ENCODE assay signal across 32 cellular contexts in genomic region chr4:56767567-56767966, GRCh38. TPM values are rescaled to one million over a fixed set of nuclear protein-coding genes. Genes with fewer than 3 reads are reported as not detected.
"Had no signal": no experiment of that assay in that cellular context is flagged by ENCODE, and none has a peak within 500 bp of the region (broad histone marks: within the 10 kb centered on the region; RNA-seq: fewer than 3 reads in every experiment).

No MANE protein-coding gene starts in this region.

- H3K27ac ChIP-seq: coronary artery, dorsolateral prefrontal cortex, foreskin keratinocyte, gastrocnemius medialis, heart right ventricle, left lung, lower lobe of right lung had no signal

- H3K9me3 Mint-ChIP-seq: mesothelial cell of epicardium, naive B cell had no signal

- FAIRE-seq: colon, endothelial cell of umbilical vein, islet of Langerhans, keratinocyte had no signal

- H3K4me3 Mint-ChIP-seq: mesothelial cell of epicardium, naive B cell had no signal

- H3K27me3 Mint-ChIP-seq: naive B cell had no signal

- DNase-seq: dermis blood vessel endothelial cell; dorsolateral prefrontal cortex; effector CD4-positive, alpha-beta T cell; effector memory CD4-positive, alpha-beta T cell; esophagus squamous epithelium; foreskin keratinocyte; gastrocnemius medialis; glutamatergic neuron; head of caudate nucleus; heart right ventricle; hippocampal formation; left cardiac atrium; left lung; left ventricle myocardium superior; lower lobe of right lung; mesenchymal stem cell; mucosa of descending colon; naive B cell had no signal

- H3K36me3 ChIP-seq: esophagus squamous epithelium, gastrocnemius medialis, heart right ventricle, left lung, lower lobe of right lung had no signal

- H3K4me1 ChIP-seq: foreskin keratinocyte, gastrocnemius medialis, lower lobe of right lung had no signal

- H3K9me3 ChIP-seq: esophagus squamous epithelium, gastrocnemius medialis, heart right ventricle, left lung, lower lobe of right lung, mucosa of descending colon had no signal

- H3K4me3 ChIP-seq: coronary artery, dorsolateral prefrontal cortex, esophagus squamous epithelium, gastrocnemius medialis, heart right ventricle, left lung, lower lobe of right lung, mucosa of descending colon had no signal

- H3K27ac Mint-ChIP-seq: mesothelial cell of epicardium, naive B cell had no signal

- ATAC-seq: gastrocnemius medialis, heart right ventricle, left cardiac atrium, left ventricle myocardium superior had no signal

- H3K27me3 ChIP-seq: dorsolateral prefrontal cortex, esophagus squamous epithelium, foreskin keratinocyte, gastrocnemius medialis, left lung had no signal

- H3K36me3 Mint-ChIP-seq: mesothelial cell of epicardium, naive B cell had no signal

RNA-seq across cellular contexts. Expression of gene SPINK2, which starts 53.9 kb away (rescaled TPM):
- total RNA-seq: dermis blood vessel endothelial cell, epithelial cell of proximal tubule, fibroblast of villous mesenchyme, foreskin keratinocyte, glomerular endothelial cell, kidney epithelial cell, lower leg skin, lower lobe of right lung, lung microvascular endothelial cell, mesenteric fat pad, mesothelial cell of epicardium, myocyte had no signal
- polyA plus RNA-seq: endothelial cell of umbilical vein, foreskin keratinocyte, heart right ventricle had no signal
